Comparison of ENCODE assay signal across 8 cellular contexts in genomic region chr17:66965801-66966528, GRCh38. TPM values are rescaled to one million over a fixed set of nuclear protein-coding genes. Genes with fewer than 3 reads are reported as not detected.
A peak's percentile ranks its signal among the peaks of the same experiment; 100 is the strongest.
DNase-seq lines count a peak whose midpoint lies in the region; ATAC-seq and TF ChIP-seq lines count a peak whose summit lies in the region.

No MANE protein-coding gene starts in this region.

- H3K4me1 ChIP-seq in CD4-positive, CD25-positive, alpha-beta regulatory T cell (ENCODE audit: control insufficient read depth, insufficient read depth, low read length, poor library complexity, severe bottlenecking), result peaks cover 8% of the 10 kb centered on the region
- peaks cover 6% of the 10 kb centered on the region in 2 donors for H3K4me1 ChIP-seq in duodenal mucosa (ENCODE audit: control insufficient read depth in 1 of 2, insufficient read depth in 2 of 2, low read length in 2 of 2)

- H3K36me3 Mint-ChIP-seq in CD4-positive, CD25-positive, alpha-beta regulatory T cell, result no peaks in the 10 kb centered on the region
- H3K36me3 Mint-ChIP-seq in nephron (ENCODE audit: low read depth), result no peaks in the 10 kb centered on the region

- H3K27ac ChIP-seq in CD4-positive, CD25-positive, alpha-beta regulatory T cell (ENCODE audit: insufficient read depth, low read length, poor library complexity, severe bottlenecking), result no peak overlapping the region
- H3K27ac ChIP-seq in duodenal mucosa (ENCODE audit: low read depth, low read length), result no peak overlapping the region

- no peak overlapping the region for H3K4me3 ChIP-seq in CD4-positive, CD25-positive, alpha-beta regulatory T cell (ENCODE audit: low read depth, low read length)
- H3K4me3 ChIP-seq in duodenal mucosa (ENCODE audit: low read depth in 1 of 2, low read length in 2 of 2), result peak overlapping the region; percentile 61 to 67

- no peak overlapping the region for H3K9ac ChIP-seq in duodenal mucosa (ENCODE audit: low read depth in 1 of 2, low read length in 2 of 2)

- H3K27me3 Mint-ChIP-seq in CD4-positive, CD25-positive, alpha-beta regulatory T cell, result peaks cover 60% of the 10 kb centered on the region
- H3K27me3 Mint-ChIP-seq in nephron (ENCODE audit: low read depth), result peaks cover 83% of the 10 kb centered on the region

- no peak overlapping the region for H3K27ac Mint-ChIP-seq in CD4-positive, CD25-positive, alpha-beta regulatory T cell
- H3K27ac Mint-ChIP-seq in nephron, result no peak overlapping the region

- no peak for DNase-seq in CD4-positive, CD25-positive, alpha-beta regulatory T cell
- peak; percentile 44 for DNase-seq in NCI-H1105 treated with DMSO at 0.1 percent for 48 hours (lab: John Stamatoyannopoulos, UW)
- DNase-seq in activated CD4-positive, CD25-positive, alpha-beta regulatory T cell treated with anti-CD3 and anti-CD28 coated beads, Interleukin-2, amount 50 U/mL, for 72 hours, result no peak

- H3K36me3 ChIP-seq in CD4-positive, CD25-positive, alpha-beta regulatory T cell (ENCODE audit: control insufficient read depth, insufficient read depth, low read length), result no peaks in the 10 kb centered on the region
- H3K36me3 ChIP-seq in duodenal mucosa (ENCODE audit: control insufficient read depth in 1 of 2, insufficient read depth in 2 of 2, low read length in 2 of 2), result no peaks in the 10 kb centered on the region

- H3K4me3 Mint-ChIP-seq in CD4-positive, CD25-positive, alpha-beta regulatory T cell, result peak overlapping the region in 3 of 4 donors; percentile 75 to 86 (median 80)
- H3K4me3 Mint-ChIP-seq in nephron, result peak overlapping the region; percentile 80 to 88 (median 86)

- H3K9me3 ChIP-seq in CD4-positive, CD25-positive, alpha-beta regulatory T cell (ENCODE audit: control insufficient read depth in 2 of 2, low read length in 2 of 2), result no peaks in the 10 kb centered on the region
- no peaks in the 10 kb centered on the region for H3K9me3 ChIP-seq in duodenal mucosa (ENCODE audit: control insufficient read depth in 1 of 2, low read length in 2 of 2)

- H3K4me1 Mint-ChIP-seq in CD4-positive, CD25-positive, alpha-beta regulatory T cell, result peaks cover 0 to 16% (median 3%) of the 10 kb centered on the region in 4 donors
- peaks cover 44% of the 10 kb centered on the region for H3K4me1 Mint-ChIP-seq in nephron

- no peak for ATAC-seq in CD4-positive, CD25-positive, alpha-beta regulatory T cell (ENCODE audit: low read depth in 2 of 2)
- ATAC-seq in HG03108 (IDR thresholded peaks at IDR 0.05; ENCODE audit: unreplicated experiment) (no peak), GM21423 (IDR thresholded peaks at IDR 0.05; ENCODE audit: unreplicated experiment) (no peak), GM19395 (IDR thresholded peaks at IDR 0.05; ENCODE audit: unreplicated experiment) (no peak)

- peaks cover 31% of the 10 kb centered on the region for H3K27me3 ChIP-seq in CD4-positive, CD25-positive, alpha-beta regulatory T cell (ENCODE audit: control insufficient read depth, insufficient read depth, low read length)
- H3K27me3 ChIP-seq in duodenal mucosa (ENCODE audit: control insufficient read depth in 1 of 2, insufficient read depth in 2 of 2, low read length in 2 of 2), result peaks cover 52 to 53% of the 10 kb centered on the region in 2 donors

- TF ChIP-seq CTCF in nephron (IDR thresholded peaks at IDR 0.05; ENCODE audit: unreplicated experiment in 3 of 3), result no peak

- peaks cover 0 to 6% (median 0%) of the 10 kb centered on the region in 7 donors for H3K9me3 Mint-ChIP-seq in CD4-positive, CD25-positive, alpha-beta regulatory T cell
- no peaks in the 10 kb centered on the region for H3K9me3 Mint-ChIP-seq in nephron

RNA-seq across cellular contexts. Expression of gene CACNG4, which starts 1.5 kb away (rescaled TPM):
- total RNA-seq in CD4-positive, CD25-positive, alpha-beta regulatory T cell, result not detected
- not detected for polyA plus RNA-seq in CD4-positive, CD25-positive, alpha-beta regulatory T cell
